8 cellular contexts compared by ENCODE assay signal in the genomic region with DNA sequence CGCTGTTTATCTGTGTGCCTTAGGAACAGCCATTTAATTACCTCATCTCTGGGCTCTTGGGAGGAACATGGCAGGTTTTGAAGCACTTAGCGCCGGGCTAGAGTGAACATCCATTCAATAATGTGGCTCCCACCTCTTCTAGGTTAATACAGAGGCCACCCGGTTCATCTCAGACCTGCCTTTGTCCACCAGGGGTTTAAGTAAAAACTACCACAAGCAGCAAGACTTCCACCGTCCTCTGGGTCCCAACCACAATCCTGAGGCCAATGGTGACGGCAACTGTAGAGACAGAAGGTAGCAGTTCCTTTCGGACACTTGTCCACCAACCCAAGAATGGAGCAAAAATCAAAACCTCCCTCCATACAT. TPM values are rescaled to one million over a fixed set of nuclear protein-coding genes. Genes with fewer than 3 reads are reported as not detected.
A peak's percentile ranks its signal among the peaks of the same experiment; 100 is the strongest.
DNase-seq lines count a peak whose midpoint lies in the region; ATAC-seq, FAIRE-seq and TF ChIP-seq lines count a peak whose summit lies in the region.

No MANE protein-coding gene starts in this region.

- ATAC-seq in DND-41 (ENCODE audit: insufficient read depth, low read depth) (no peak), GM18858 (IDR thresholded peaks at IDR 0.05; ENCODE audit: unreplicated experiment) (no peak)

- H3K9me3 ChIP-seq in DND-41 (ENCODE audit: insufficient read depth, low read length, severe bottlenecking) (no peaks in the 10 kb centered on the region), OCI-LY7 (ENCODE audit: low read length) (no peaks in the 10 kb centered on the region), endothelial cell of umbilical vein (replicated peaks; ENCODE audit: control insufficient read depth, insufficient read depth, low read length) (no peaks in the 10 kb centered on the region), parathyroid adenoma (ENCODE audit: control insufficient read depth, low read length) (no peaks in the 10 kb centered on the region)

- peaks cover 13% of the 10 kb centered on the region; the same call in 1 of the 2 replicates for H4K20me1 ChIP-seq in DND-41 (ENCODE audit: insufficient read depth, low read length)
- peaks cover 10% of the 10 kb centered on the region; the same call in 1 of the 2 replicates for H4K20me1 ChIP-seq in OCI-LY7 (ENCODE audit: insufficient read depth, low read length)
- no peaks in the 10 kb centered on the region for H4K20me1 ChIP-seq in endothelial cell of umbilical vein (replicated peaks; ENCODE audit: control insufficient read depth, extremely low read depth, insufficient read depth, low read length)

- peak overlapping the region; percentile 53 to 69 for H3K4me3 ChIP-seq in DND-41 (ENCODE audit: low read depth in 1 of 2, low read length in 2 of 2)
- H3K4me3 ChIP-seq in OCI-LY7 (ENCODE audit: low read depth, low read length, poor library complexity, severe bottlenecking) = peak overlapping the region; percentile 94
- peak overlapping the region; percentile 64 to 93 (median 88) for H3K4me3 ChIP-seq in endothelial cell of umbilical vein (replicated peaks in 1 of 3; ENCODE audit: insufficient read depth in 1 of 3, low read depth in 1 of 3, low read length in 3 of 3)
- H3K4me3 ChIP-seq in parathyroid adenoma (ENCODE audit: low read depth, low read length) = peak overlapping the region; percentile 98

- H3K9me1 ChIP-seq in endothelial cell of umbilical vein (replicated peaks; ENCODE audit: control insufficient read depth, extremely low read depth, insufficient read depth, low read length) = no peaks in the 10 kb centered on the region

- dilution Hi-C loops in endothelial cell of umbilical vein (cut with MboI; ENCODE audit: extremely low pct_ligation_motif_present, low sequenced_read_pairs) = no loop called here

- H3K4me2 ChIP-seq in DND-41 (ENCODE audit: insufficient read depth, low read length) (peak overlapping the region; percentile 93), OCI-LY7 (ENCODE audit: low read length) (peak overlapping the region; percentile 88), endothelial cell of umbilical vein (ENCODE audit: insufficient read depth, low read length) (peak overlapping the region; percentile 72), parathyroid adenoma (ENCODE audit: low read length) (peak overlapping the region; percentile 76)

- H3K9ac ChIP-seq in DND-41 (ENCODE audit: low read depth, low read length) (peak overlapping the region; percentile 69), endothelial cell of umbilical vein (replicated peaks; ENCODE audit: extremely low read depth, insufficient read depth, low read length) (peak overlapping the region; percentile 83), parathyroid adenoma (no peak overlapping the region)

- intact Hi-C loops in OCI-LY7 (cut with micrococcal nuclease; ENCODE audit: unreplicated experiment) (no loop called here), endothelial cell of umbilical vein (cut with micrococcal nuclease) (no loop called here)

- peak overlapping the region; percentile 93 for H2AFZ ChIP-seq in DND-41 (ENCODE audit: low read depth, low read length)
- H2AFZ ChIP-seq in OCI-LY7 (ENCODE audit: low read length) = peak overlapping the region; percentile 45; the same call in 1 of the 2 replicates
- H2AFZ ChIP-seq in endothelial cell of umbilical vein (ENCODE audit: low read depth, low read length) = peak overlapping the region; percentile 94
- H2AFZ ChIP-seq in parathyroid adenoma = peak overlapping the region; percentile 95

- H3K27ac ChIP-seq in DND-41 (ENCODE audit: low read length) (peak overlapping the region; percentile 91), OCI-LY7 (ENCODE audit: low read depth, low read length, poor library complexity, severe bottlenecking) (peak overlapping the region; percentile 37), endothelial cell of umbilical vein (ENCODE audit: insufficient read depth, low read depth, low read length) (no peak overlapping the region), parathyroid adenoma (peak overlapping the region; percentile 81)

- peaks cover 49% of the 10 kb centered on the region for H3K79me2 ChIP-seq in DND-41 (ENCODE audit: insufficient read depth, low read length)
- H3K79me2 ChIP-seq in OCI-LY7 (ENCODE audit: insufficient read depth, low read depth, low read length) = peaks cover 35% of the 10 kb centered on the region
- H3K79me2 ChIP-seq in endothelial cell of umbilical vein (ENCODE audit: control insufficient read depth, insufficient read depth, low read length) = peaks cover 37% of the 10 kb centered on the region
- H3K79me2 ChIP-seq in parathyroid adenoma = peaks cover 19% of the 10 kb centered on the region

- in situ Hi-C loops in G401 (cut with HindIII; ENCODE audit: low sequenced_read_pairs) = no loop called here

- CTCF ChIA-PET in OCI-LY7 (lab: Charles Lee; ENCODE audit: unreplicated experiment) (interaction anchor here (1.0 kb wide), 2 partner anchors 20 to 138 kb away, joined by 3 read pairs; no protein-coding TSS in a partner anchor), endothelial cell of umbilical vein (lab: Charles Lee) (interaction anchor here (1.1 to 2.1 kb wide), 2 partner anchors 12 to 28 kb away, joined by 6 to 9 read pairs; no protein-coding TSS in a partner anchor)

- DNase-seq in DND-41 (no peak), OCI-LY7 (ENCODE audit: low spot score) (no peak), endothelial cell of umbilical vein (ENCODE audit: low read depth, low spot score) (no peak), Kasumi-1 (lab: John Stamatoyannopoulos, UW) (no peak), G401 (ENCODE audit: low spot score) (no peak), NOMO-1 treated with DMSO at 0.1 percent for 48 hours (lab: John Stamatoyannopoulos, UW; ENCODE audit: unreplicated experiment) (no peak)

- TF ChIP-seq POLR2A in endothelial cell of umbilical vein (IDR thresholded peaks at IDR 0.05; ENCODE audit: low read depth, low read length) = no peak

- H3K4me1 ChIP-seq in DND-41 (ENCODE audit: insufficient read depth, low read length) (peaks cover 39% of the 10 kb centered on the region), OCI-LY7 (ENCODE audit: insufficient read depth, low read length, poor library complexity, severe bottlenecking) (peaks cover 38% of the 10 kb centered on the region), endothelial cell of umbilical vein (ENCODE audit: control insufficient read depth, extremely low read depth, insufficient read depth, low read length) (peaks cover 22% of the 10 kb centered on the region), parathyroid adenoma (no peaks in the 10 kb centered on the region)

- POLR2A ChIA-PET in OCI-LY7 (lab: Charles Lee) (interaction anchor here (1.0 to 1.2 kb wide), 2 partner anchors 12 to 16 kb away, joined by 3 to 4 read pairs; no protein-coding TSS in a partner anchor), endothelial cell of umbilical vein (lab: Charles Lee) (interaction anchor here (0.7 to 1.0 kb wide), 2 partner anchors 12 to 16 kb away, joined by 3 read pairs; no protein-coding TSS in a partner anchor)

- no TSS peak for BruUV-seq in OCI-LY7 (replicated peaks; lab: Mats Ljungman, UMichigan)
- BruUV-seq in endothelial cell of umbilical vein (replicated peaks; lab: Mats Ljungman, UMichigan) = no TSS peak

- H3K9me2 ChIP-seq in OCI-LY7 (ENCODE audit: insufficient read depth, low read length) = no peaks in the 10 kb centered on the region

- TF ChIP-seq CTCF in DND-41 (IDR thresholded peaks at IDR 0.05; ENCODE audit: borderline replicate concordance, extremely low read depth, low read length, poor library complexity, severe bottlenecking) (no peak), OCI-LY7 (conservative IDR thresholded peaks at IDR 0.05; ENCODE audit: low read length) (no peak), endothelial cell of umbilical vein (IDR thresholded peaks at IDR 0.05; ENCODE audit: extremely low read depth in 1 of 2, insufficient read depth in 1 of 2, low read depth in 1 of 2, low read length in 2 of 2) (no peak), parathyroid adenoma (IDR thresholded peaks at IDR 0.05) (no peak)

- FAIRE-seq in endothelial cell of umbilical vein (lab: Jason Lieb, UNC) = no peak

- H3K27me3 ChIP-seq in DND-41 (ENCODE audit: insufficient read depth, low read length, poor library complexity) (no peaks in the 10 kb centered on the region), endothelial cell of umbilical vein (ENCODE audit: control insufficient read depth in 2 of 2, insufficient read depth in 2 of 2, low read length in 2 of 2) (no peaks in the 10 kb centered on the region), parathyroid adenoma (ENCODE audit: control insufficient read depth, insufficient read depth, low read length) (no peaks in the 10 kb centered on the region)

- H3K36me3 ChIP-seq in DND-41 (ENCODE audit: insufficient read depth, low read length) (peaks cover 29% of the 10 kb centered on the region), OCI-LY7 (ENCODE audit: insufficient read depth, low read length) (peaks cover 32% of the 10 kb centered on the region), endothelial cell of umbilical vein (ENCODE audit: control insufficient read depth in 2 of 2, extremely low read depth in 1 of 2, insufficient read depth in 2 of 2, low read length in 2 of 2) (peaks cover 2 to 10% of the 10 kb centered on the region in 2 experiments), parathyroid adenoma (ENCODE audit: control insufficient read depth, insufficient read depth, low read length) (no peaks in the 10 kb centered on the region)

RNA-seq across cellular contexts. Expression of a gene that starts 0.9 kb away (rescaled TPM):
- total RNA-seq in OCI-LY7 (2014; rRNA removed; shearing (Covaris generic)) = 95.1 and 111 TPM in 2 replicates
- total RNA-seq in OCI-LY7 (2022) (136 and 148 TPM in 2 replicates), endothelial cell of umbilical vein (293 and 319 TPM in 2 replicates)
- 487 and 533 TPM in 2 replicates for polyA plus RNA-seq in endothelial cell of umbilical vein
- polyA plus RNA-seq in endothelial cell of umbilical vein (2011; cell fraction: cytosol; rRNA removed) = 474 and 499 TPM in 2 replicates
- polyA plus RNA-seq in endothelial cell of umbilical vein (2011; cell fraction: nucleus; rRNA removed) = 158 and 164 TPM in 2 replicates
- 254 and 276 TPM in 2 replicates for polyA plus RNA-seq in endothelial cell of umbilical vein (2012)
- 459 and 568 TPM in 2 replicates for polyA minus RNA-seq in endothelial cell of umbilical vein
- polyA minus RNA-seq in endothelial cell of umbilical vein (2011; cell fraction: cytosol; rRNA and poly(A)+ RNA removed) = 32.2 TPM
- 77.9 and 79.3 TPM in 2 replicates for polyA minus RNA-seq in endothelial cell of umbilical vein (2011; cell fraction: nucleus; rRNA and poly(A)+ RNA removed)
- total RNA-seq in G401 (2014; rRNA removed; shearing (Covaris generic)) = 389 and 401 TPM in 2 replicates

RNA-seq across cellular contexts. Expression of a gene that starts 28.8 kb away (rescaled TPM):
- total RNA-seq in OCI-LY7 (2014; rRNA removed; shearing (Covaris generic)) = 8.2 and 8.9 TPM in 2 replicates
- 13.4 and 15.7 TPM in 2 replicates for total RNA-seq in OCI-LY7 (2022)
- total RNA-seq in endothelial cell of umbilical vein = 25.6 and 27.3 TPM in 2 replicates
- 27.2 and 27.9 TPM in 2 replicates for polyA plus RNA-seq in endothelial cell of umbilical vein
- polyA plus RNA-seq in endothelial cell of umbilical vein (2011; cell fraction: cytosol; rRNA removed) = 30.6 and 32.3 TPM in 2 replicates
- 14.5 and 17.2 TPM in 2 replicates for polyA plus RNA-seq in endothelial cell of umbilical vein (2011; cell fraction: nucleus; rRNA removed)
- polyA plus RNA-seq in endothelial cell of umbilical vein (2012) = 17.7 and 24.2 TPM in 2 replicates
- polyA minus RNA-seq in endothelial cell of umbilical vein = 18.2 and 21.8 TPM in 2 replicates
- polyA minus RNA-seq in endothelial cell of umbilical vein (2011; cell fraction: cytosol; rRNA and poly(A)+ RNA removed) = 24.2 TPM
- polyA minus RNA-seq in endothelial cell of umbilical vein (2011; cell fraction: nucleus; rRNA and poly(A)+ RNA removed) = 4.7 and 6.3 TPM in 2 replicates
- total RNA-seq in G401 (2014; rRNA removed; shearing (Covaris generic)) = 53.3 and 57.1 TPM in 2 replicates

RNA-seq across cellular contexts. Expression of a gene that starts 55.7 kb away (rescaled TPM):
- total RNA-seq in OCI-LY7 (2014; rRNA removed; shearing (Covaris generic)) = not detected in 2 replicates
- total RNA-seq in OCI-LY7 (2022) (0.74 and 1.1 TPM in 2 replicates), endothelial cell of umbilical vein (0.72 and 1.5 TPM in 2 replicates)
- 1.1 and 1.3 TPM in 2 replicates for polyA plus RNA-seq in endothelial cell of umbilical vein
- 0.62 and 0.85 TPM in 2 replicates for polyA plus RNA-seq in endothelial cell of umbilical vein (2011; cell fraction: cytosol; rRNA removed)
- 0.42 and 0.45 TPM in 2 replicates for polyA plus RNA-seq in endothelial cell of umbilical vein (2011; cell fraction: nucleus; rRNA removed)
- polyA plus RNA-seq in endothelial cell of umbilical vein (2012) = 0.15 and 0.31 TPM in 2 replicates
- polyA minus RNA-seq in endothelial cell of umbilical vein = 0.17 and 0.24 TPM in 2 replicates
- polyA minus RNA-seq in endothelial cell of umbilical vein (2011; cell fraction: cytosol; rRNA and poly(A)+ RNA removed) = not detected
- polyA minus RNA-seq in endothelial cell of umbilical vein (2011; cell fraction: nucleus; rRNA and poly(A)+ RNA removed) = not detected in 2 replicates
- 0.43 and 1.4 TPM in 2 replicates for total RNA-seq in G401 (2014; rRNA removed; shearing (Covaris generic))

Comparison
In these comparisons a context has a peak if more than half of its experiments do, and no peak if none do; other contexts are left out.
1. H2AFZ ChIP-seq: peak in every context shown above with its lines; median percentile 95 in parathyroid adenoma; 94 in endothelial cell of umbilical vein; 93 in DND-41; 45 in OCI-LY7.